1 cellular context compared by ENCODE assay signal in genomic region chr17:47946929-47947397, GRCh38.
TF ChIP-seq lines count a peak whose summit lies in the region.

No MANE protein-coding gene starts in this region.

TF ChIP-seq in HepG2, 621 proteins besides CTCF, POLR2A, EP300 and RAD21 (continued from another document and continues in another):
- TF ChIP-seq EEA1 (CRISPR knock-in tag; IDR thresholded peaks at IDR 0.05; ENCODE audit: borderline replicate concordance) (no peak), ZHX1 (CRISPR knock-in tag; IDR thresholded peaks at IDR 0.05; ENCODE audit: low read depth) (no peak), HDAC1 (CRISPR knock-in tag; IDR thresholded peaks at IDR 0.05) (peak; percentile 41; the same call in 1 of the 2 replicates), ZSCAN20 (CRISPR knock-in tag; IDR thresholded peaks at IDR 0.05; ENCODE audit: borderline replicate concordance) (no peak), HOXA5 (CRISPR knock-in tag; IDR thresholded peaks at IDR 0.05) (no peak), CENPBD1 (CRISPR knock-in tag; IDR thresholded peaks at IDR 0.05; ENCODE audit: borderline replicate concordance, low read depth) (no peak), ZEB1 (IDR thresholded peaks at IDR 0.05; ENCODE audit: insufficient replicate concordance, low read depth) (peak; percentile 58), ELF3 (CRISPR knock-in tag; IDR thresholded peaks at IDR 0.05) (0 out of 2 replicates have a peak, but pooled peaks have one; percentile 17), ZNF407 (CRISPR knock-in tag; IDR thresholded peaks at IDR 0.05; ENCODE audit: not compliant biosample characterization) (no peak), RFXAP (CRISPR knock-in tag; IDR thresholded peaks at IDR 0.05; ENCODE audit: borderline replicate concordance) (peak; percentile 46; the same call in 1 of the 2 replicates), PRPF4 (IDR thresholded peaks at IDR 0.05; ENCODE audit: low read depth, low read length, poor library complexity, severe bottlenecking) (no peak), THAP9 (CRISPR knock-in tag; IDR thresholded peaks at IDR 0.05; ENCODE audit: borderline replicate concordance) (no peak), GATA4 (IDR thresholded peaks at IDR 0.05; ENCODE audit: borderline replicate concordance, low read depth) (no peak), ZBTB2 (CRISPR knock-in tag; IDR thresholded peaks at IDR 0.05; ENCODE audit: low read depth) (no peak), REL (CRISPR knock-in tag; conservative IDR thresholded peaks at IDR 0.05) (no peak), ARHGAP35 (CRISPR knock-in tag; IDR thresholded peaks at IDR 0.05; ENCODE audit: borderline replicate concordance) (no peak), MIXL1 (CRISPR knock-in tag; IDR thresholded peaks at IDR 0.05) (peak; percentile 50; the same call in 1 of the 2 replicates), ZNF282 (IDR thresholded peaks at IDR 0.05; ENCODE audit: partially characterized antibody) (no peak), ZBTB7A (CRISPR knock-in tag; IDR thresholded peaks at IDR 0.05) (no peak), ZNF224 (CRISPR knock-in tag; IDR thresholded peaks at IDR 0.05) (no peak), ZGPAT (CRISPR knock-in tag; IDR thresholded peaks at IDR 0.05) (no peak), ZNF430 (CRISPR knock-in tag; IDR thresholded peaks at IDR 0.05) (no peak), HIC2 (CRISPR knock-in tag; IDR thresholded peaks at IDR 0.05; ENCODE audit: low read depth) (no peak), MTF2 (CRISPR knock-in tag; IDR thresholded peaks at IDR 0.05; ENCODE audit: borderline replicate concordance) (no peak), ZNF639 (CRISPR knock-in tag; conservative IDR thresholded peaks at IDR 0.05) (no peak), YEATS2 (CRISPR knock-in tag; IDR thresholded peaks at IDR 0.05; ENCODE audit: borderline replicate concordance) (no peak), NR1H2 (CRISPR knock-in tag; IDR thresholded peaks at IDR 0.05; ENCODE audit: borderline replicate concordance, low read depth) (no peak), PRDM10 (CRISPR knock-in tag; IDR thresholded peaks at IDR 0.05; ENCODE audit: low read depth) (no peak), ZNF335 (CRISPR knock-in tag; IDR thresholded peaks at IDR 0.05) (no peak), RFX5 (IDR thresholded peaks at IDR 0.05; ENCODE audit: low read depth, low read length) (peak; percentile 64; the same call in 1 of the 2 replicates), CHCHD3 (CRISPR knock-in tag; IDR thresholded peaks at IDR 0.05) (no peak)
